8 cellular contexts compared by ENCODE assay signal in genomic region chr19:13796301-13797057, GRCh38. TPM values are rescaled to one million over a fixed set of nuclear protein-coding genes. Genes with fewer than 3 reads are reported as not detected.
A peak's percentile ranks its signal among the peaks of the same experiment; 100 is the strongest.
DNase-seq lines count a peak whose midpoint lies in the region; ATAC-seq and TF ChIP-seq lines count a peak whose summit lies in the region.

No MANE protein-coding gene starts in this region.

- peak overlapping the region; percentile 87 to 97 (median 92) for H3K27ac Mint-ChIP-seq in brain
- peak overlapping the region in 5 of 6 donors; percentile 67 to 96 (median 83) for H3K27ac Mint-ChIP-seq in immature natural killer cell
- H3K27ac Mint-ChIP-seq in stimulated activated effector memory CD8-positive, alpha-beta T cell treated with anti-CD3 and anti-CD28 coated beads, Interleukin-12 subunit alpha, Interleukin-12 subunit beta, amount 100 ng/mL, for 72 hours = peak overlapping the region; percentile 94

- peaks cover 40% of the 10 kb centered on the region for H3K4me1 Mint-ChIP-seq in brain
- peaks cover 24 to 30% of the 10 kb centered on the region in 2 donors for H3K4me1 Mint-ChIP-seq in immature natural killer cell
- peaks cover 35% of the 10 kb centered on the region for H3K4me1 Mint-ChIP-seq in stimulated activated effector memory CD8-positive, alpha-beta T cell treated with anti-CD3 and anti-CD28 coated beads, Interleukin-12 subunit alpha, Interleukin-12 subunit beta, amount 100 ng/mL, for 72 hours

- H3K4me3 Mint-ChIP-seq in brain (peak overlapping the region; percentile 90 to 96 (median 91)), immature natural killer cell (peak overlapping the region; percentile 44 to 87 (median 79))
- H3K4me3 Mint-ChIP-seq in stimulated activated effector memory CD8-positive, alpha-beta T cell treated with anti-CD3 and anti-CD28 coated beads, Interleukin-12 subunit alpha, Interleukin-12 subunit beta, amount 100 ng/mL, for 72 hours = peak overlapping the region; percentile 99

- peaks cover 17% of the 10 kb centered on the region for H3K36me3 Mint-ChIP-seq in brain
- peaks cover 0 to 4% (median 0%) of the 10 kb centered on the region in 3 donors for H3K36me3 Mint-ChIP-seq in immature natural killer cell
- H3K36me3 Mint-ChIP-seq in stimulated activated effector memory CD8-positive, alpha-beta T cell treated with anti-CD3 and anti-CD28 coated beads, Interleukin-12 subunit alpha, Interleukin-12 subunit beta, amount 100 ng/mL, for 72 hours = peaks cover 4% of the 10 kb centered on the region

- ATAC-seq in stimulated activated effector memory CD8-positive, alpha-beta T cell treated with anti-CD3 and anti-CD28 coated beads, Interleukin-12 subunit alpha, Interleukin-12 subunit beta, amount 100 ng/mL, for 72 hours = no peak
- no peak for ATAC-seq in GM18868 (IDR thresholded peaks at IDR 0.05; ENCODE audit: unreplicated experiment)

- DNase-seq in EH (ENCODE audit: low read depth) = peak; percentile 98
- DNase-seq in LoVo (ENCODE audit: low spot score) = peak; percentile 44
- DNase-seq in immature natural killer cell = no peak
- DNase-seq in stimulated activated effector memory CD8-positive, alpha-beta T cell treated with anti-CD3 and anti-CD28 coated beads, Interleukin-12 subunit alpha, Interleukin-12 subunit beta, amount 100 ng/mL, for 72 hours (ENCODE audit: low spot score in 2 of 2) = no peak
- DNase-seq in NCI-H2227 treated with DMSO at 0.1 percent for 48 hours (lab: John Stamatoyannopoulos, UW) = no peak
- no peak for DNase-seq in activated CD4-positive, alpha-beta T cell treated with anti-CD3 and anti-CD28 coated beads for 1 hour

- H3K27me3 Mint-ChIP-seq in brain (peaks cover 14% of the 10 kb centered on the region), immature natural killer cell (ENCODE audit: low read depth in 3 of 3) (peaks cover 11 to 14% (median 12%) of the 10 kb centered on the region in 3 donors)

- no peak for TF ChIP-seq CTCF in brain (conservative IDR thresholded peaks at IDR 0.05)

- H3K9me3 Mint-ChIP-seq in brain (no peaks in the 10 kb centered on the region), immature natural killer cell (no peaks in the 10 kb centered on the region)
- no peaks in the 10 kb centered on the region for H3K9me3 Mint-ChIP-seq in stimulated activated effector memory CD8-positive, alpha-beta T cell treated with anti-CD3 and anti-CD28 coated beads, Interleukin-12 subunit alpha, Interleukin-12 subunit beta, amount 100 ng/mL, for 72 hours

RNA-seq across cellular contexts. Expression of gene ZSWIM4, which starts 1.2 kb away (rescaled TPM):
- polyA plus RNA-seq in brain (ENCODE audit: insufficient read depth, low read depth, low replicate concordance) (19.4 TPM), immature natural killer cell (1 to 10 TPM in 1 of 3 donors, under 1 TPM in 1, not detected in 1; 0.62 to 1.2 TPM)

RNA-seq across cellular contexts. Expression of gene C19orf53, which starts 22.2 kb away (rescaled TPM):
- polyA plus RNA-seq in brain (ENCODE audit: insufficient read depth, low read depth, low replicate concordance) (309 TPM), immature natural killer cell (100 to 1,000 TPM; 178 to 259 (median 185) TPM)

RNA-seq across cellular contexts. Expression of gene MRI1, which starts 32.2 kb away (rescaled TPM):
- polyA plus RNA-seq in brain (ENCODE audit: insufficient read depth, low read depth, low replicate concordance) (31.9 TPM), immature natural killer cell (10 to 100 TPM in 1 of 3 donors, 1 to 10 TPM in 1, not detected in 1; 6.5 to 16.9 TPM)

Comparison
In these comparisons a context has a peak if more than half of its experiments do, and no peak if none do; other contexts are left out.
1. DNase-seq: peak in EH (single experiment) and LoVo (single experiment); none in immature natural killer cell (0 of 3), stimulated activated effector memory CD8-positive, alpha-beta T cell treated with anti-CD3 and anti-CD28 coated beads, Interleukin-12 subunit alpha, Interleukin-12 subunit beta, amount 100 ng/mL, for 72 hours (0 of 2), NCI-H2227 treated with DMSO at 0.1 percent for 48 hours (single experiment) and activated CD4-positive, alpha-beta T cell treated with anti-CD3 and anti-CD28 coated beads for 1 hour (single experiment).
2. Peak in every context shown above with its lines, with median percentiles within 50 percentile points of each other: H3K27ac Mint-ChIP-seq and H3K4me3 Mint-ChIP-seq.